Comparison of ENCODE assay signal across 8 cellular contexts in genomic region chr15:38251726-38252480, GRCh38. TPM values are rescaled to one million over a fixed set of nuclear protein-coding genes. Genes with fewer than 3 reads are reported as not detected.
DNase-seq lines count a peak whose midpoint lies in the region; ATAC-seq and TF ChIP-seq lines count a peak whose summit lies in the region.

No MANE protein-coding gene starts in this region.

- WGBS in hepatocyte (ENCODE audit: low lambda C conversion rate, missing lambda C conversion rate) = 1% methylated on average over 54 of the region's 71 CpGs

- peak overlapping the region; percentile 100 for H3K27ac ChIP-seq in hepatocyte

- DNase-seq in GM12864 (ENCODE audit: low read depth) (peak; percentile 79), NCI-H187 (lab: John Stamatoyannopoulos, UW) (peak; percentile 44 to 78), T-helper 9 cell (peak; percentile 28), astrocyte of the hippocampus (ENCODE audit: low read depth, low spot score) (peak; percentile 98), hepatocyte (ENCODE audit: low spot score) (peak; percentile 96), pulmonary artery endothelial cell (ENCODE audit: low read depth, low spot score) (peak; percentile 94)

- H3K4me3 ChIP-seq in GM12864 (ENCODE audit: low read depth, low read length) = peak overlapping the region; percentile 78
- peak overlapping the region; percentile 80 for H3K4me3 ChIP-seq in hepatocyte

- peak overlapping the region; percentile 84 for H2AFZ ChIP-seq in hepatocyte

- H3K4me2 ChIP-seq in hepatocyte = peak overlapping the region; percentile 93

- H3K9me2 ChIP-seq in hepatocyte (replicated peaks; ENCODE audit: insufficient read depth) = no peaks in the 10 kb centered on the region

- H3K4me1 ChIP-seq in hepatocyte (ENCODE audit: insufficient read depth) = no peaks in the 10 kb centered on the region

- H3K9me3 ChIP-seq in hepatocyte (ENCODE audit: low read depth) = no peaks in the 10 kb centered on the region

- ATAC-seq in HG02798 (IDR thresholded peaks at IDR 0.05; ENCODE audit: poor library complexity, unreplicated experiment) (peak; percentile 46), GM18520 (IDR thresholded peaks at IDR 0.05; ENCODE audit: unreplicated experiment) (no peak)

- peaks cover 30% of the 10 kb centered on the region for H4K20me1 ChIP-seq in hepatocyte (ENCODE audit: insufficient read depth, poor library complexity, severe bottlenecking)

- TF ChIP-seq CTCF in GM12864 (IDR thresholded peaks at IDR 0.05; ENCODE audit: low read depth, low read length, missing control alignments) = no peak
- TF ChIP-seq CTCF in hepatocyte (IDR thresholded peaks at IDR 0.05; ENCODE audit: poor library complexity) = no peak

- H3K27me3 ChIP-seq in hepatocyte = no peaks in the 10 kb centered on the region

- H3K36me3 ChIP-seq in hepatocyte (replicated peaks; ENCODE audit: insufficient read depth, low read depth) = no peaks in the 10 kb centered on the region

- peaks cover 41% of the 10 kb centered on the region for H3K79me2 ChIP-seq in hepatocyte

RNA-seq across cellular contexts. Expression of gene SPRED1, which starts 0.7 kb away (rescaled TPM):
- 18.6 and 23.2 TPM in 2 replicates for total RNA-seq in hepatocyte
- 6.8 and 8.2 TPM in 2 replicates for polyA plus RNA-seq in hepatocyte
- total RNA-seq in pulmonary artery endothelial cell = 21.4 and 27.8 TPM in 2 replicates

Comparison
In these comparisons a context has a peak if more than half of its experiments do, and no peak if none do; other contexts are left out.
1. DNase-seq: peak in every context shown above with its lines; median percentile 98 in astrocyte of the hippocampus; 96 in hepatocyte; 94 in pulmonary artery endothelial cell; 79 in GM12864; 61 in NCI-H187; 28 in T-helper 9 cell.